In genomic region chr14:92792885-92793284, GRCh38 we compare ENCODE assay signal across 1 cellular context.
TF ChIP-seq lines count a peak whose summit lies in the region.

No MANE protein-coding gene starts in this region.

TF ChIP-seq in GM23338, 12 proteins besides CTCF, POLR2A, EP300 and RAD21:
- TF ChIP-seq ZNF462 (CRISPR knock-in tag; IDR thresholded peaks at IDR 0.05) (no peak), STAT1 (IDR thresholded peaks at IDR 0.05; ENCODE audit: unreplicated experiment) (no peak), ZNF114 (CRISPR knock-in tag; IDR thresholded peaks at IDR 0.05) (no peak), EZH2 (IDR thresholded peaks at IDR 0.05; ENCODE audit: low read depth, unreplicated experiment) (no peak), CREB1 (CRISPR knock-in tag; IDR thresholded peaks at IDR 0.05; ENCODE audit: low read depth) (no peak), NANOG (IDR thresholded peaks at IDR 0.05; ENCODE audit: borderline replicate concordance) (no peak), ETS1 (IDR thresholded peaks at IDR 0.05) (no peak), POLR2AphosphoS5 (IDR thresholded peaks at IDR 0.05; ENCODE audit: low read depth) (no peak), JUNB (IDR thresholded peaks at IDR 0.05; ENCODE audit: unreplicated experiment) (no peak), EZH2phosphoT487 (IDR thresholded peaks at IDR 0.05; ENCODE audit: unreplicated experiment) (no peak), ZNF331 (CRISPR knock-in tag; IDR thresholded peaks at IDR 0.05; ENCODE audit: low read depth) (no peak), REST (IDR thresholded peaks at IDR 0.05; ENCODE audit: unreplicated experiment) (no peak)
TF ChIP-seq in GM23338: peak in this region for 0.
